In the genomic region with DNA sequence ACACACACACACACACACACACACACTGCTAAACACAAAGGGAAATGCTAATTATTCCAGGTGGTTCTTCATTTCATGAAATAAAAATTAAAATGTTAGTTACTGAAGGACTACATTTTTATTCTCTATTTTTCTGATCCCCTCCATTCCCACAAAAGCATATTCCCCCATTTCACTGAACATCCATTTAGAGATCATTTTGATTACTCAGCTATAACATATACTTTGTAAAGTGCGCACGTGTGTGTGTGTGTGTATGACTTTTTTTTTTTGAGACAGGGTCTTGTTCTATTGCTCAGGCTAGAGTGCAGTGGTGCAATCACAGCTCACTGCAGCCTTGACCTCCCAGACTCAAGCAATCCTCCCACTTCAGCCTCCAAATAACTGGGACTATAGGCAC, we compare ENCODE assay signal across 36 cellular contexts.
"Had no signal": no experiment of that assay in that cellular context is flagged by ENCODE, and none has a peak within 500 bp of the region (broad histone marks: within the 10 kb centered on the region; RNA-seq: fewer than 3 reads in every experiment).

No MANE protein-coding gene starts in this region.

- H3K27me3 ChIP-seq: MG63 had no signal

- DNase-seq: Karpas-422, Kasumi-1, MG63, MM.1S, MV-4-11, NCI-H1048, NCI-H1092, NCI-H1092 treated with DMSO at 0.1 percent for 48 hours, NCI-H1105, NCI-H1105 treated with DMSO at 0.1 percent for 48 hours, NCI-H1417, NCI-H1417 treated with DMSO at 0.1 percent for 48 hours, NCI-H1436, NCI-H1436 treated with DMSO at 0.1 percent for 48 hours, NCI-H146, NCI-H1694, NCI-H1694 treated with DMSO at 0.1 percent for 48 hours, NCI-H187, NCI-H187 treated with DMSO at 0.1 percent for 48 hours, NCI-H1930, NCI-H2029, NCI-H2029 treated with DMSO at 0.1 percent for 48 hours, NCI-H2081, NCI-H2081 treated with DMSO at 0.1 percent for 48 hours, NCI-H2107, NCI-H2171, NCI-H2171 treated with DMSO at 0.1 percent for 48 hours, NCI-H2227 treated with DMSO at 0.1 percent for 48 hours, NCI-H226, NCI-H345, NCI-H446, NCI-H446 treated with DMSO at 0.1 percent for 48 hours, NCI-H510A, NCI-H510A treated with DMSO at 0.1 percent for 48 hours, NCI-H524, NCI-H524 treated with DMSO at 0.1 percent for 48 hours had no signal

- H3K4me3 ChIP-seq: MG63 had no signal

- H3K9me3 ChIP-seq: MG63 had no signal
